Comparison of ENCODE assay signal across 36 cellular contexts in genomic region chr16:8982816-8983215, GRCh38.
"Had no signal": no experiment of that assay in that cellular context is flagged by ENCODE, and none has a peak within 500 bp of the region (broad histone marks: within the 10 kb centered on the region; RNA-seq: fewer than 3 reads in every experiment).

No MANE protein-coding gene starts in this region.

- H3K36me3 Mint-ChIP-seq: activated CD4-positive, alpha-beta memory T cell treated with anti-CD3 and anti-CD28 coated beads for 36 hours; activated naive CD4-positive, alpha-beta T cell treated with anti-CD3 and anti-CD28 coated beads, Interleukin-2, amount 50 U/mL, for 72 hours; activated naive CD8-positive, alpha-beta T cell treated with anti-CD3 and anti-CD28 coated beads for 36 hours had no signal

- H3K9me3 ChIP-seq: adrenal gland, body of pancreas, breast epithelium had no signal

- H3K27ac ChIP-seq: adrenal gland, body of pancreas, brain microvascular endothelial cell, breast epithelium, VCaP had no signal

- H3K27ac Mint-ChIP-seq: activated B cell treated with CpG ODN at 0.5 μM for 24 hours; activated CD4-positive, alpha-beta memory T cell treated with anti-CD3 and anti-CD28 coated beads for 36 hours; activated CD4-positive, alpha-beta T cell treated with anti-CD3 and anti-CD28 coated beads, Interleukin-2, amount 10 ng/mL, durations not matched to agents 24 days and 14 days; activated CD8-positive, alpha-beta T cell treated with anti-CD3 and anti-CD28 coated beads for 36 hours; activated naive CD4-positive, alpha-beta T cell treated with anti-CD3 and anti-CD28 coated beads for 36 hours; activated naive CD4-positive, alpha-beta T cell treated with anti-CD3 and anti-CD28 coated beads, Interleukin-2, amount 50 U/mL, for 72 hours; activated naive CD8-positive, alpha-beta T cell treated with anti-CD3 and anti-CD28 coated beads for 36 hours; activated T-cell treated with anti-CD3 and anti-CD28 coated beads, Interleukin-2, amount 50 U/mL, for 72 hours; activated T-helper 1 cell treated with anti-CD3 and anti-CD28 coated beads, Interleukin-12 subunit alpha, Interleukin-12 subunit beta, Interleukin-2, Interleukin-4 antibody, amounts not matched to agents 30 ng/mL and 10 ng/mL and 1 ng/mL, durations not matched to agents 14 hours and 24 hours and 36 hours; activated T-helper 17 cell treated with anti-CD3 and anti-CD28 coated beads, Interleukin-2, amount 50 U/mL, for 72 hours; T-helper 1 cell treated with Interleukin-12 subunit alpha and Interleukin-12 subunit beta and Interleukin-4 antibody, amounts not matched to agents 30 μg/mL and 1 μg/mL, for 36 hours; T-helper 2 cell treated with Interferon-gamma antibody and Interleukin-4, amounts not matched to agents 5 μg/mL and 100 μg/mL, for 36 hours had no signal

- H3K27me3 ChIP-seq: adrenal gland, body of pancreas, brain microvascular endothelial cell, breast epithelium had no signal

- H3K4me3 ChIP-seq: adrenal gland, body of pancreas, breast epithelium had no signal

- H3K36me3 ChIP-seq: adrenal gland, brain microvascular endothelial cell, breast epithelium had no signal

- ATAC-seq: activated CD8-positive, alpha-beta T cell treated with anti-CD3 and anti-CD28 coated beads for 36 hours; activated naive CD4-positive, alpha-beta T cell treated with anti-CD3 and anti-CD28 coated beads, Interleukin-2, amount 50 U/mL, for 72 hours; activated T-cell treated with anti-CD3 and anti-CD28 coated beads, Interleukin-2, amount 50 U/mL, for 4 hours; activated T-cell treated with anti-CD3 and anti-CD28 coated beads, Interleukin-2, amount 50 U/mL, for 72 hours; activated T-helper 17 cell treated with anti-CD3 and anti-CD28 coated beads, Interleukin-2, amount 50 U/mL, for 72 hours; body of pancreas had no signal

- DNase-seq: activated B cell treated with CpG ODN at 0.5 μM for 24 hours; activated CD4-positive, alpha-beta memory T cell treated with anti-CD3 and anti-CD28 coated beads for 36 hours; activated CD4-positive, alpha-beta T cell treated with anti-CD3 and anti-CD28 coated beads for 4 hours; activated CD4-positive, alpha-beta T cell treated with anti-CD3 and anti-CD28 coated beads, Interleukin-2, amount 10 ng/mL, durations not matched to agents 24 days and 14 days; activated CD4-positive, alpha-beta T cell treated with anti-CD3 and anti-CD28 coated beads, Interleukin-2, amount 50 U/mL, for 1 hour; activated CD4-positive, alpha-beta T cell treated with anti-CD3 and anti-CD28 coated beads, Interleukin-2, amount 50 U/mL, for 4 hours; activated CD4-positive, CD25-positive, alpha-beta regulatory T cell treated with anti-CD3 and anti-CD28 coated beads, Interleukin-2, amount 50 U/mL, for 72 hours; activated CD8-positive, alpha-beta memory T cell treated with anti-CD3 and anti-CD28 coated beads, Interleukin-2, amount 50 U/mL, for 4 hours; activated CD8-positive, alpha-beta T cell treated with anti-CD3 and anti-CD28 coated beads for 36 hours; activated effector memory CD4-positive, alpha-beta T cell treated with anti-CD3 and anti-CD28 coated beads, Interleukin-2, amount 50 U/mL, for 16 hours; activated gamma-delta T cell treated with Interleukin-2 at 50 U/mL for 16 hours; activated naive CD4-positive, alpha-beta T cell; activated naive CD4-positive, alpha-beta T cell treated with anti-CD3 and anti-CD28 coated beads for 36 hours; activated naive CD4-positive, alpha-beta T cell treated with anti-CD3 and anti-CD28 coated beads, Interleukin-2, amount 50 U/mL, for 16 hours; activated naive CD8-positive, alpha-beta T cell treated with anti-CD3 and anti-CD28 coated beads for 36 hours; activated T-cell treated with anti-CD3 and anti-CD28 coated beads for 4 hours; activated T-cell treated with anti-CD3 and anti-CD28 coated beads, Interleukin-2, amount 50 U/mL, for 1 hour; activated T-cell treated with anti-CD3 and anti-CD28 coated beads, Interleukin-2, amount 50 U/mL, for 4 hours; activated T-cell treated with anti-CD3 and anti-CD28 coated beads, Interleukin-2, amount 50 U/mL, for 72 hours; adrenal gland; amniotic stem cell; aorta; body of pancreas; brain microvascular endothelial cell; central memory CD4-positive, alpha-beta T cell; T-helper 2 cell; T-helper 9 cell had no signal

- H3K4me3 Mint-ChIP-seq: activated B cell treated with CpG ODN at 0.5 μM for 24 hours; activated CD4-positive, alpha-beta memory T cell treated with anti-CD3 and anti-CD28 coated beads for 36 hours; activated CD4-positive, alpha-beta T cell treated with anti-CD3 and anti-CD28 coated beads, Interleukin-2, amount 10 ng/mL, durations not matched to agents 24 days and 14 days; activated CD8-positive, alpha-beta T cell treated with anti-CD3 and anti-CD28 coated beads for 36 hours; activated naive CD4-positive, alpha-beta T cell treated with anti-CD3 and anti-CD28 coated beads for 36 hours; activated naive CD8-positive, alpha-beta T cell treated with anti-CD3 and anti-CD28 coated beads for 36 hours; activated T-cell treated with anti-CD3 and anti-CD28 coated beads, Interleukin-2, amount 50 U/mL, for 4 hours; activated T-cell treated with anti-CD3 and anti-CD28 coated beads, Interleukin-2, amount 50 U/mL, for 72 hours; activated T-helper 1 cell treated with anti-CD3 and anti-CD28 coated beads, Interleukin-12 subunit alpha, Interleukin-12 subunit beta, Interleukin-2, Interleukin-4 antibody, amounts not matched to agents 30 ng/mL and 10 ng/mL and 1 ng/mL, durations not matched to agents 14 hours and 24 hours and 36 hours; activated T-helper 17 cell treated with anti-CD3 and anti-CD28 coated beads, Interleukin-2, amount 50 U/mL, for 72 hours; T-helper 1 cell treated with Interleukin-12 subunit alpha and Interleukin-12 subunit beta and Interleukin-4 antibody, amounts not matched to agents 30 μg/mL and 1 μg/mL, for 36 hours; T-helper 2 cell treated with Interferon-gamma antibody and Interleukin-4, amounts not matched to agents 5 μg/mL and 100 μg/mL, for 36 hours had no signal

- H3K27me3 Mint-ChIP-seq: activated B cell treated with CpG ODN at 0.5 μM for 24 hours; activated CD4-positive, alpha-beta memory T cell treated with anti-CD3 and anti-CD28 coated beads for 36 hours; activated CD4-positive, alpha-beta T cell treated with anti-CD3 and anti-CD28 coated beads, Interleukin-2, amount 10 ng/mL, durations not matched to agents 24 days and 14 days; activated CD8-positive, alpha-beta T cell treated with anti-CD3 and anti-CD28 coated beads for 36 hours; activated naive CD8-positive, alpha-beta T cell treated with anti-CD3 and anti-CD28 coated beads for 36 hours; activated T-helper 17 cell treated with anti-CD3 and anti-CD28 coated beads, Interleukin-2, amount 50 U/mL, for 72 hours had no signal

- H3K4me1 Mint-ChIP-seq: activated B cell treated with CpG ODN at 0.5 μM for 24 hours; activated CD4-positive, alpha-beta T cell treated with anti-CD3 and anti-CD28 coated beads, Interleukin-2, amount 10 ng/mL, durations not matched to agents 24 days and 14 days; activated naive CD8-positive, alpha-beta T cell treated with anti-CD3 and anti-CD28 coated beads for 36 hours; activated T-helper 17 cell treated with anti-CD3 and anti-CD28 coated beads, Interleukin-2, amount 50 U/mL, for 72 hours had no signal

- H3K9me3 Mint-ChIP-seq: activated B cell treated with CpG ODN at 0.5 μM for 24 hours; activated CD4-positive, alpha-beta memory T cell treated with anti-CD3 and anti-CD28 coated beads for 36 hours; activated CD4-positive, alpha-beta T cell treated with anti-CD3 and anti-CD28 coated beads, Interleukin-2, amount 10 ng/mL, durations not matched to agents 24 days and 14 days; activated CD8-positive, alpha-beta T cell treated with anti-CD3 and anti-CD28 coated beads for 36 hours; activated naive CD4-positive, alpha-beta T cell treated with anti-CD3 and anti-CD28 coated beads for 36 hours; activated naive CD4-positive, alpha-beta T cell treated with anti-CD3 and anti-CD28 coated beads, Interleukin-2, amount 50 U/mL, for 72 hours; activated naive CD8-positive, alpha-beta T cell treated with anti-CD3 and anti-CD28 coated beads for 36 hours; activated T-cell treated with anti-CD3 and anti-CD28 coated beads, Interleukin-2, amount 50 U/mL, for 4 hours; activated T-cell treated with anti-CD3 and anti-CD28 coated beads, Interleukin-2, amount 50 U/mL, for 72 hours; activated T-helper 1 cell treated with anti-CD3 and anti-CD28 coated beads, Interleukin-12 subunit alpha, Interleukin-12 subunit beta, Interleukin-2, Interleukin-4 antibody, amounts not matched to agents 30 ng/mL and 10 ng/mL and 1 ng/mL, durations not matched to agents 14 hours and 24 hours and 36 hours; activated T-helper 17 cell treated with anti-CD3 and anti-CD28 coated beads, Interleukin-2, amount 50 U/mL, for 72 hours; T-helper 1 cell treated with Interleukin-12 subunit alpha and Interleukin-12 subunit beta and Interleukin-4 antibody, amounts not matched to agents 30 μg/mL and 1 μg/mL, for 36 hours; T-helper 2 cell treated with Interferon-gamma antibody and Interleukin-4, amounts not matched to agents 5 μg/mL and 100 μg/mL, for 36 hours had no signal

- FAIRE-seq: astrocyte, TTC549 had no signal

- H3K4me1 ChIP-seq: adrenal gland, body of pancreas, breast epithelium had no signal
